1 cellular context compared by ENCODE assay signal in the genomic region with DNA sequence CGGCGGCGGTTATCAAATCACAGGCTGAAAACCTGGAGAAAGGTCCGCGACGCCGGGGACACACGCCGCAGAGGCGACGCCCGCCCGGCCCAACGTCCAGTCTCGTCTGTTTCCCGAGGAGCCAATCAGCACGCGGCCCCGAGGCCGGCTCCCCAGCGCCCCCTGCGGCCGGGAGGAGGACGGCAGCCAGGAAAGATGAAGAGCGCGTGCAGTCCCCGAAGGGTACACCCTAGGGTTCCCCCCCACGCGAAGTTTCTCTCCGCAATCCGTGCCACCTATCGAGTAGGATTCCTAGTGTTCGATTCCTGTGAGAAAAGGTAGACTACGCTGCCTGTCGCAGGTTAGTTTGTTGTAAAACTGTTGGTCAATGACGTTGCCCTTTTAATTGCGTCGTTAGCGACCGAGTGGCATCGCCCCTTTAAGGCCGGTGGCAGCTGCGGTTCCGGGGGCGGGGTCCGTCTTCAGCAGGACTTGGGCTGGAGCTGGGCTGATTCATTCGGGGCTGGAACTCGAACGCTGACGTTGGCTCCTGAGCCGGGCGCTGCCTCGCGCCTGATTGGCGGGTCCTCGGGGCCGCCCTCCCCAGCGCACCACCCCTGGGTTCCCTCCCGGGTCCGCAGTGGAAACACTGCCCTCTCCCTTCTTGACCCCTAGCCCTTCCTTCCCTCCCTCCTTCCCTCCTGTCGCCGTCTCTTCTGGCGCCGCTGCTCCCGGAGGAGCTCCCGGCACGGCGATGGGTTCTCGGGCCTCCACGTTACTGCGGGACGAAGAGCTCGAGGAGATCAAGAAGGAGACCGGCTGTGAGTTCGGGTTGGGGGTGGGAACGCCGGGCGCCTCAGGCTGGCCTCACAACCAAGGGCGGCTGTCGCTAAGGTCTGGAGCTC.
TF ChIP-seq lines count a peak whose summit lies in the region.

Gene CHP1 (plus strand): TSS at position 619 of the 884 bp plus-strand sequence. CDS start 115 bp downstream, at position 734.
Gene EXD1 (minus strand): TSS at position 108 of the 884 bp plus-strand sequence. CDS start 4,182 bp downstream, outside the sequence.

TF ChIP-seq in K562, 482 proteins besides CTCF, POLR2A, EP300 and RAD21 (continued from another document and continues in another):
- TF ChIP-seq CLOCK (CRISPR knock-in tag; IDR thresholded peaks at IDR 0.05; ENCODE audit: borderline replicate concordance): no peak
- TF ChIP-seq ZNF668 (CRISPR knock-in tag; IDR thresholded peaks at IDR 0.05): no peak
- peak; percentile 83; the same call in 1 of the 2 replicates for TF ChIP-seq JUN (IDR thresholded peaks at IDR 0.05; ENCODE audit: borderline replicate concordance, low read depth, low read length)
- TF ChIP-seq JUN (CRISPR knock-in tag; IDR thresholded peaks at IDR 0.05; ENCODE audit: borderline replicate concordance): peak; percentile 60; the same call in 1 of the 2 replicates
- no peak for TF ChIP-seq HNRNPH1 (optimal IDR thresholded peaks at IDR 0.05; ENCODE audit: low read depth, low read length)
- TF ChIP-seq, protein P1, sequence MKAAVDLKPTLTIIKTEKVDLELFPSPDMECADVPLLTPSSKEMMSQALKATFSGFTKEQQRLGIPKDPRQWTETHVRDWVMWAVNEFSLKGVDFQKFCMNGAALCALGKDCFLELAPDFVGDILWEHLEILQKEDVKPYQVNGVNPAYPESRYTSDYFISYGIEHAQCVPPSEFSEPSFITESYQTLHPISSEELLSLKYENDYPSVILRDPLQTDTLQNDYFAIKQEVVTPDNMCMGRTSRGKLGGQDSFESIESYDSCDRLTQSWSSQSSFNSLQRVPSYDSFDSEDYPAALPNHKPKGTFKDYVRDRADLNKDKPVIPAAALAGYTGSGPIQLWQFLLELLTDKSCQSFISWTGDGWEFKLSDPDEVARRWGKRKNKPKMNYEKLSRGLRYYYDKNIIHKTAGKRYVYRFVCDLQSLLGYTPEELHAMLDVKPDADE (conservative IDR thresholded peaks at IDR 0.05; ENCODE audit: control insufficient read depth, low read depth, low read length): peak; percentile 98
- no peak for TF ChIP-seq KDM4B (IDR thresholded peaks at IDR 0.05; ENCODE audit: borderline replicate concordance in 2 of 2, low read depth in 1 of 2)
- TF ChIP-seq LARP7 (IDR thresholded peaks at IDR 0.05): peak; percentile 61; the same call in 1 of the 2 replicates
- peak; percentile 52 to 68; a peak in 1 of 4 replicates for TF ChIP-seq FOXK2 (conservative IDR thresholded peaks at IDR 0.05 in 1 of 2, IDR thresholded peaks at IDR 0.05 in 1 of 2; ENCODE audit: low read depth in 2 of 2)
- no peak for TF ChIP-seq ZNF444 (CRISPR knock-in tag; IDR thresholded peaks at IDR 0.05)
- TF ChIP-seq ZNF175 (CRISPR knock-in tag; IDR thresholded peaks at IDR 0.05; ENCODE audit: low read depth): peak; percentile 31; the same call in 1 of the 2 replicates
- TF ChIP-seq ZNF584 (CRISPR knock-in tag; IDR thresholded peaks at IDR 0.05; ENCODE audit: low read depth): no peak
- TF ChIP-seq, protein P2, sequence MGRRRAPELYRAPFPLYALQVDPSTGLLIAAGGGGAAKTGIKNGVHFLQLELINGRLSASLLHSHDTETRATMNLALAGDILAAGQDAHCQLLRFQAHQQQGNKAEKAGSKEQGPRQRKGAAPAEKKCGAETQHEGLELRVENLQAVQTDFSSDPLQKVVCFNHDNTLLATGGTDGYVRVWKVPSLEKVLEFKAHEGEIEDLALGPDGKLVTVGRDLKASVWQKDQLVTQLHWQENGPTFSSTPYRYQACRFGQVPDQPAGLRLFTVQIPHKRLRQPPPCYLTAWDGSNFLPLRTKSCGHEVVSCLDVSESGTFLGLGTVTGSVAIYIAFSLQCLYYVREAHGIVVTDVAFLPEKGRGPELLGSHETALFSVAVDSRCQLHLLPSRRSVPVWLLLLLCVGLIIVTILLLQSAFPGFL (CRISPR knock-in tag; IDR thresholded peaks at IDR 0.05): no peak
- TF ChIP-seq MGA (IDR thresholded peaks at IDR 0.05): peak; percentile 100
- peak; percentile 98 for TF ChIP-seq LCOR (CRISPR knock-in tag; IDR thresholded peaks at IDR 0.05)
- TF ChIP-seq ZNF184 (CRISPR knock-in tag; IDR thresholded peaks at IDR 0.05): no peak
- TF ChIP-seq ZNF253 (CRISPR knock-in tag; conservative IDR thresholded peaks at IDR 0.05): no peak
- no peak; the same call in none of the 2 replicates for TF ChIP-seq FOXP4 (CRISPR knock-in tag; IDR thresholded peaks at IDR 0.05; ENCODE audit: borderline replicate concordance)
- TF ChIP-seq, protein P3, sequence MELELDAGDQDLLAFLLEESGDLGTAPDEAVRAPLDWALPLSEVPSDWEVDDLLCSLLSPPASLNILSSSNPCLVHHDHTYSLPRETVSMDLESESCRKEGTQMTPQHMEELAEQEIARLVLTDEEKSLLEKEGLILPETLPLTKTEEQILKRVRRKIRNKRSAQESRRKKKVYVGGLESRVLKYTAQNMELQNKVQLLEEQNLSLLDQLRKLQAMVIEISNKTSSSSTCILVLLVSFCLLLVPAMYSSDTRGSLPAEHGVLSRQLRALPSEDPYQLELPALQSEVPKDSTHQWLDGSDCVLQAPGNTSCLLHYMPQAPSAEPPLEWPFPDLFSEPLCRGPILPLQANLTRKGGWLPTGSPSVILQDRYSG (tag; conservative IDR thresholded peaks at IDR 0.05; ENCODE audit: low read depth): peak; percentile 48; the same call in 1 of the 2 replicates
- 0 out of 2 replicates have a peak, but pooled peaks have one; percentile 86 for TF ChIP-seq ZNF124 (CRISPR knock-in tag; IDR thresholded peaks at IDR 0.05)
- TF ChIP-seq RFX1 (IDR thresholded peaks at IDR 0.05): peak; percentile 7; the same call in 1 of the 2 replicates
- peak; percentile 32; the same call in 1 of the 2 replicates for TF ChIP-seq ZNF644 (tag; IDR thresholded peaks at IDR 0.05; ENCODE audit: low read depth)
- TF ChIP-seq RBFOX2 (IDR thresholded peaks at IDR 0.05; ENCODE audit: low read depth, low read length): peak; percentile 94
- no peak for TF ChIP-seq STAT5B (CRISPR knock-in tag; IDR thresholded peaks at IDR 0.05)
- peak in 1 of 2 experiments; percentile 90; a peak in 2 of 4 replicates for TF ChIP-seq ZNF639 (CRISPR knock-in tag; conservative IDR thresholded peaks at IDR 0.05 in 1 of 2, IDR thresholded peaks at IDR 0.05 in 1 of 2)
- no peak for TF ChIP-seq NFE2L1 (tag; IDR thresholded peaks at IDR 0.05; ENCODE audit: borderline replicate concordance, low read depth)
- peak; percentile 32; the same call in 1 of the 2 replicates for TF ChIP-seq CHD2 (IDR thresholded peaks at IDR 0.05; ENCODE audit: low read depth, low read length)
- no peak for TF ChIP-seq FUS (optimal IDR thresholded peaks at IDR 0.05; ENCODE audit: low read depth, low read length)
- no peak for TF ChIP-seq HDGF (IDR thresholded peaks at IDR 0.05)
- TF ChIP-seq NR4A1 (CRISPR knock-in tag; IDR thresholded peaks at IDR 0.05): 0 out of 2 replicates have a peak, but pooled peaks have one; percentile 72
- TF ChIP-seq NR4A1 (tag; IDR thresholded peaks at IDR 0.05): no peak; the same call in 1 of the 2 replicates
